8 cellular contexts compared by ENCODE assay signal in genomic region chr10:97117372-97117771, GRCh38.
DNase-seq lines count a peak whose midpoint lies in the region; ATAC-seq, FAIRE-seq and TF ChIP-seq lines count a peak whose summit lies in the region.
"Had no signal": no experiment of that assay in that cellular context is flagged by ENCODE, and none has a peak within 500 bp of the region (broad histone marks: within the 10 kb centered on the region; RNA-seq: fewer than 3 reads in every experiment).

No MANE protein-coding gene starts in this region.

- no peaks in the 10 kb centered on the region for H3K36me3 Mint-ChIP-seq in astrocyte (ENCODE audit: low read depth, unreplicated experiment)
- no peaks in the 10 kb centered on the region for H3K36me3 Mint-ChIP-seq in activated T-cell treated with anti-CD3 and anti-CD28 coated beads, Interleukin-2, amount 50 U/mL, for 24 hours (ENCODE audit: low read depth)
- H3K36me3 Mint-ChIP-seq in activated CD4-positive, alpha-beta memory T cell treated with anti-CD3 and anti-CD28 coated beads, Interleukin-2, amount 10 ng/mL, durations not matched to agents 7 days and 5 days (ENCODE audit: low read depth): no peaks in the 10 kb centered on the region

- peak; percentile 50 for TF ChIP-seq CTCF in GM06990 (IDR thresholded peaks at IDR 0.05; ENCODE audit: insufficient read depth, low read length, poor library complexity, severe bottlenecking)
- peak; percentile 35; the same call in 1 of the 2 replicates for TF ChIP-seq CTCF in LNCAP (IDR thresholded peaks at IDR 0.05)
- peak; percentile 26 for TF ChIP-seq CTCF in astrocyte (IDR thresholded peaks at IDR 0.05; ENCODE audit: insufficient read depth, low read depth, low read length)
- TF ChIP-seq CTCF in right lobe of liver (IDR thresholded peaks at IDR 0.05): peak; percentile 36 to 49 (median 44)

- 61% methylated on average over 3 of the region's 3 CpGs for WGBS in right lobe of liver (ENCODE audit: insufficient coverage, low coverage, low lambda C conversion rate, missing lambda C conversion rate)

- H3K27ac Mint-ChIP-seq in astrocyte (ENCODE audit: unreplicated experiment): no peak overlapping the region
- H3K27ac Mint-ChIP-seq in activated T-cell treated with anti-CD3 and anti-CD28 coated beads, Interleukin-2, amount 50 U/mL, for 24 hours: no peak overlapping the region
- H3K27ac Mint-ChIP-seq in activated CD4-positive, alpha-beta memory T cell treated with anti-CD3 and anti-CD28 coated beads, Interleukin-2, amount 10 ng/mL, durations not matched to agents 7 days and 5 days: no peak overlapping the region

- H3K4me1 ChIP-seq in astrocyte (ENCODE audit: insufficient read depth, low read length) (no peaks in the 10 kb centered on the region), right lobe of liver (no peaks in the 10 kb centered on the region)

- DNase-seq in GM06990 (ENCODE audit: extremely low read depth, insufficient read length) (no peak), astrocyte (ENCODE audit: low read depth) (no peak), right lobe of liver (no peak), posterior cingulate gyrus (no peak)
- no peak for DNase-seq in activated T-cell treated with anti-CD3 and anti-CD28 coated beads, Interleukin-2, amount 50 U/mL, for 24 hours
- DNase-seq in activated CD4-positive, alpha-beta memory T cell treated with anti-CD3 and anti-CD28 coated beads, Interleukin-2, amount 10 ng/mL, durations not matched to agents 7 days and 5 days: no peak

- POLR2A ChIA-PET in activated CD4-positive, alpha-beta memory T cell treated with anti-CD3 and anti-CD28 coated beads, Interleukin-2, amount 10 ng/mL, durations not matched to agents 7 days and 5 days (lab: Charles Lee): no interaction called here

- H3K4me1 Mint-ChIP-seq in astrocyte (ENCODE audit: low read depth, unreplicated experiment): no peaks in the 10 kb centered on the region
- no peaks in the 10 kb centered on the region for H3K4me1 Mint-ChIP-seq in activated T-cell treated with anti-CD3 and anti-CD28 coated beads, Interleukin-2, amount 50 U/mL, for 24 hours (ENCODE audit: low read depth)
- H3K4me1 Mint-ChIP-seq in activated CD4-positive, alpha-beta memory T cell treated with anti-CD3 and anti-CD28 coated beads, Interleukin-2, amount 10 ng/mL, durations not matched to agents 7 days and 5 days: no peaks in the 10 kb centered on the region

- no peaks in the 10 kb centered on the region for H3K9me3 Mint-ChIP-seq in astrocyte (ENCODE audit: unreplicated experiment)
- no peaks in the 10 kb centered on the region for H3K9me3 Mint-ChIP-seq in activated T-cell treated with anti-CD3 and anti-CD28 coated beads, Interleukin-2, amount 50 U/mL, for 24 hours
- no peaks in the 10 kb centered on the region for H3K9me3 Mint-ChIP-seq in activated CD4-positive, alpha-beta memory T cell treated with anti-CD3 and anti-CD28 coated beads, Interleukin-2, amount 10 ng/mL, durations not matched to agents 7 days and 5 days

- H3K4me3 ChIP-seq in GM06990 (replicated peaks; ENCODE audit: low read depth, low read length) (no peak overlapping the region), astrocyte (ENCODE audit: insufficient read depth, low read depth, low read length) (no peak overlapping the region), right lobe of liver (no peak overlapping the region)
- H3K4me3 ChIP-seq: dorsolateral prefrontal cortex had no signal

- no peak for TF ChIP-seq POLR2A in right lobe of liver (IDR thresholded peaks at IDR 0.05)

- ATAC-seq in right lobe of liver: peak; percentile 50 to 70 (median 62)

- H3K9me3 ChIP-seq in astrocyte (ENCODE audit: insufficient read depth, low read depth, low read length) (no peaks in the 10 kb centered on the region), right lobe of liver (no peaks in the 10 kb centered on the region)

- intact Hi-C loops in right lobe of liver (cut with DNase I) (no loop called here), posterior cingulate gyrus (cut with DNase I) (no loop called here)

- H3K36me3 ChIP-seq in GM06990 (ENCODE audit: control insufficient read depth, insufficient read depth, low read length) (no peaks in the 10 kb centered on the region), astrocyte (ENCODE audit: insufficient read depth, low read length) (no peaks in the 10 kb centered on the region), right lobe of liver (no peaks in the 10 kb centered on the region)

- H3K27ac ChIP-seq in astrocyte (ENCODE audit: low read depth, low read length) (no peak overlapping the region), right lobe of liver (no peak overlapping the region)

- no peaks in the 10 kb centered on the region for H3K79me2 ChIP-seq in astrocyte (ENCODE audit: insufficient read depth, low read length)

- H4K20me1 ChIP-seq in astrocyte (ENCODE audit: insufficient read depth, low read length): no peaks in the 10 kb centered on the region

- no peak overlapping the region for H2AFZ ChIP-seq in astrocyte (ENCODE audit: low read depth, low read length)

- H3K27me3 Mint-ChIP-seq in astrocyte (ENCODE audit: low read depth, unreplicated experiment): peaks cover 57% of the 10 kb centered on the region
- H3K27me3 Mint-ChIP-seq in activated T-cell treated with anti-CD3 and anti-CD28 coated beads, Interleukin-2, amount 50 U/mL, for 24 hours: peaks cover 5% of the 10 kb centered on the region
- peaks cover 18% of the 10 kb centered on the region for H3K27me3 Mint-ChIP-seq in activated CD4-positive, alpha-beta memory T cell treated with anti-CD3 and anti-CD28 coated beads, Interleukin-2, amount 10 ng/mL, durations not matched to agents 7 days and 5 days

- H3K9ac ChIP-seq in astrocyte (ENCODE audit: low read length): no peak overlapping the region

- H3K27me3 ChIP-seq in GM06990 (replicated peaks; ENCODE audit: control insufficient read depth, insufficient read depth, low read length) (no peaks in the 10 kb centered on the region), astrocyte (ENCODE audit: insufficient read depth, low read length) (peaks cover 20% of the 10 kb centered on the region), right lobe of liver (no peaks in the 10 kb centered on the region)
- H3K27me3 ChIP-seq: dorsolateral prefrontal cortex had no signal

- H3K4me2 ChIP-seq in astrocyte (ENCODE audit: low read length): no peak overlapping the region

- no peak for FAIRE-seq in astrocyte (lab: Jason Lieb, UNC)

- CTCF ChIA-PET in activated CD4-positive, alpha-beta memory T cell treated with anti-CD3 and anti-CD28 coated beads, Interleukin-2, amount 10 ng/mL, durations not matched to agents 7 days and 5 days (lab: Charles Lee): interaction anchor here (1.3 to 1.8 kb wide), 4 partner anchors 10 to 93 kb away, joined by 3 to 15 read pairs (median 4); no protein-coding TSS in a partner anchor

- no peak overlapping the region for H3K4me3 Mint-ChIP-seq in astrocyte (ENCODE audit: unreplicated experiment)
- no peak overlapping the region for H3K4me3 Mint-ChIP-seq in activated T-cell treated with anti-CD3 and anti-CD28 coated beads, Interleukin-2, amount 50 U/mL, for 24 hours
- H3K4me3 Mint-ChIP-seq in activated CD4-positive, alpha-beta memory T cell treated with anti-CD3 and anti-CD28 coated beads, Interleukin-2, amount 10 ng/mL, durations not matched to agents 7 days and 5 days: no peak overlapping the region
